Comparison of ENCODE assay signal across 24 cellular contexts in the genomic region with DNA sequence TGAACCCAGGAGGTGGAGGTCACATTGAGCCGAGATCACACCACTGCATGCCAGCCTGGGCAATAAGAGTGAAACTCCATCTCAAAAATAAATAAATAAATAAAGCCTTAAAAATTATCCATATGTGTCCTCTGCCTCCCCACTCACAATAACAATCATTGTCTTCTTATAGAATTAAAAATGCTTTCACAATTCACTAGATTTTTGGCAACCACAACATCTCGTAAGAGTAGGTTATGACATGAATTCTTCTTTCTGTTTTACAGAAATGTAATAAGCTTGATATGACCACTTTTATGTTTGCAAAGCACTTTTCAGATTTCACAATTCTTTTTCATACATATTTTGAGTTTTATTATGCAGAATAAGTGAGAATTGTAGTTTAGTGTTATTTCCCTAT. TPM values are rescaled to one million over a fixed set of nuclear protein-coding genes. Genes with fewer than 3 reads are reported as not detected.
DNase-seq lines count a peak whose midpoint lies in the region; ATAC-seq and TF ChIP-seq lines count a peak whose summit lies in the region.
"Had no signal": no experiment of that assay in that cellular context is flagged by ENCODE, and none has a peak within 500 bp of the region (broad histone marks: within the 10 kb centered on the region; RNA-seq: fewer than 3 reads in every experiment).

No MANE protein-coding gene starts in this region.

- in situ Hi-C loops in GM23248 (cut with MboI): no loop called here

- no peak overlapping the region for H3K14ac ChIP-seq in neuronal stem cell (ENCODE audit: low read length)

- CTCF ChIA-PET in PC-3 (lab: Charles Lee): no interaction called here

- peak overlapping the region; percentile 93 for H3K27ac ChIP-seq in GM23248
- H3K27ac ChIP-seq in PC-3 (ENCODE audit: low read length): peak overlapping the region; percentile 7; the same call in 1 of the 2 replicates
- H3K27ac ChIP-seq in epithelial cell of prostate: peak overlapping the region; percentile 99
- H3K27ac ChIP-seq in neuronal stem cell (replicated peaks; ENCODE audit: low read length): no peak overlapping the region
- no peak overlapping the region for H3K27ac ChIP-seq in suprapubic skin
- H3K27ac ChIP-seq: BLaER1 treated with 17β-estradiol and CSF1 and Interleukin-3, amounts not matched to agents 10 nM and 100 nM had no signal

- peaks cover 80% of the 10 kb centered on the region for H3F3A ChIP-seq in GM23248 (ENCODE audit: insufficient read depth)
- H3F3A ChIP-seq in PC-3 (ENCODE audit: low read length, unreplicated experiment): peaks cover 9% of the 10 kb centered on the region

- TF ChIP-seq CTCF in PC-3 (conservative IDR thresholded peaks at IDR 0.05; ENCODE audit: low read depth, low read length) (no peak), suprapubic skin (IDR thresholded peaks at IDR 0.05) (no peak)

- intact Hi-C loops in PC-3 (cut with micrococcal nuclease): no loop called here
- intact Hi-C loops in left cardiac atrium (cut with DNase I): no loop called here

- ATAC-seq in PC-3: no peak
- ATAC-seq in left cardiac atrium: no peak
- no peak for ATAC-seq in HG03159 (IDR thresholded peaks at IDR 0.05; ENCODE audit: unreplicated experiment)
- ATAC-seq: A549, GM12878, GM23338, HCT116 had no signal

- no peak overlapping the region for H2BK15ac ChIP-seq in neuronal stem cell (ENCODE audit: low read length)

- no peak overlapping the region for H3K4ac ChIP-seq in neuronal stem cell (ENCODE audit: low read length)

- H3K79me1 ChIP-seq in neuronal stem cell (ENCODE audit: low read depth, low read length): no peaks in the 10 kb centered on the region

- H4K91ac ChIP-seq in neuronal stem cell (ENCODE audit: low read depth, low read length, poor library complexity): no peak overlapping the region

- H3K9me2 ChIP-seq in GM23248 (ENCODE audit: insufficient read depth) (no peaks in the 10 kb centered on the region), PC-3 (replicated peaks; ENCODE audit: low read length) (no peaks in the 10 kb centered on the region)

- DNase-seq in GM23248 (no peak), PC-3 (peak; percentile 17), epithelial cell of prostate (ENCODE audit: low read depth, low spot score) (no peak), iris pigment epithelial cell (ENCODE audit: low read depth) (peak; percentile 33), left cardiac atrium (no peak), neuronal stem cell (ENCODE audit: low spot score) (no peak), suprapubic skin (ENCODE audit: low spot score in 2 of 2) (no peak)
- DNase-seq: 8988T; ACHN; AML-193; BE2C; CD4-positive, alpha-beta T cell; CD8-positive, alpha-beta memory T cell; DMS 273 treated with DMSO at 0.1 percent for 48 hours; DMS79; EL; GDM1; H9 had no signal

- H3K36me3 ChIP-seq in GM23248 (ENCODE audit: low read depth) (peaks cover 25% of the 10 kb centered on the region), PC-3 (ENCODE audit: low read depth, low read length) (peaks cover 6% of the 10 kb centered on the region), neuronal stem cell (replicated peaks in 1 of 2; ENCODE audit: control insufficient read depth in 2 of 2, insufficient read depth in 2 of 2, low read length in 2 of 2) (no peaks in the 10 kb centered on the region), suprapubic skin (no peaks in the 10 kb centered on the region)
- H3K36me3 ChIP-seq: BE2C; BLaER1 treated with 17β-estradiol and CSF1 and Interleukin-3, amounts not matched to agents 10 nM and 100 nM had no signal

- H3K23ac ChIP-seq in neuronal stem cell (ENCODE audit: low read depth, low read length, poor library complexity): no peak overlapping the region

- H2AFZ ChIP-seq in GM23248 (no peak overlapping the region), PC-3 (ENCODE audit: low read length) (no peak overlapping the region), neuronal stem cell (ENCODE audit: low read length) (no peak overlapping the region)
- H2AFZ ChIP-seq: GM23338 had no signal

- H3K4me3 ChIP-seq in GM23248 (no peak overlapping the region), PC-3 (ENCODE audit: low read length) (no peak overlapping the region), neuronal stem cell (ENCODE audit: low read length in 2 of 2) (no peak overlapping the region), suprapubic skin (no peak overlapping the region)
- H3K4me3 ChIP-seq: A549; BLaER1 treated with 17β-estradiol and CSF1 and Interleukin-3, amounts not matched to agents 10 nM and 100 nM; GM12878; GM23338 had no signal

- H4K8ac ChIP-seq in neuronal stem cell (ENCODE audit: low read depth, low read length): no peak overlapping the region

- no peak overlapping the region for H3K18ac ChIP-seq in neuronal stem cell (ENCODE audit: low read length)

- BruUV-seq in PC-3 (replicated peaks; lab: Mats Ljungman, UMichigan): no TSS peak

- H3K79me2 ChIP-seq in GM23248 (ENCODE audit: insufficient read depth) (peaks cover 89% of the 10 kb centered on the region), PC-3 (ENCODE audit: low read length) (no peaks in the 10 kb centered on the region)

- TF ChIP-seq POLR2A in suprapubic skin (IDR thresholded peaks at IDR 0.05): no peak

- H3K4me2 ChIP-seq in GM23248 (ENCODE audit: unreplicated experiment) (no peak overlapping the region), PC-3 (ENCODE audit: low read length) (no peak overlapping the region), neuronal stem cell (ENCODE audit: insufficient read depth, low read length, poor library complexity, severe bottlenecking) (no peak overlapping the region)
- H3K4me2 ChIP-seq: A549; BLaER1 treated with 17β-estradiol and CSF1 and Interleukin-3, amounts not matched to agents 10 nM and 100 nM; GM23338 had no signal

- no peak for TF ChIP-seq EP300 in suprapubic skin (IDR thresholded peaks at IDR 0.05)

- H2BK5ac ChIP-seq in neuronal stem cell (ENCODE audit: low read length): no peak overlapping the region

- 97 to 98% methylated on average over 2 of the region's 2 CpGs for WGBS in GM23248 (ENCODE audit: low coverage in 1 of 2, low lambda C conversion rate in 2 of 2, missing lambda C conversion rate in 2 of 2), 2 experiments
- WGBS in neuronal stem cell (ENCODE audit: extremely low coverage in 2 of 2, insufficient read length in 2 of 2, insufficient replicate concordance in 1 of 2), 2 donors: no CpG with 5 or more reads among the region's 2 CpGs
- WGBS in suprapubic skin: 82% methylated on average over 2 of the region's 2 CpGs

- H4K20me1 ChIP-seq in GM23248 (ENCODE audit: insufficient read depth) (no peaks in the 10 kb centered on the region), PC-3 (ENCODE audit: low read length) (no peaks in the 10 kb centered on the region)
- H4K20me1 ChIP-seq: BLaER1 treated with 17β-estradiol and CSF1 and Interleukin-3, amounts not matched to agents 10 nM and 100 nM had no signal

- no peak overlapping the region for H2BK120ac ChIP-seq in neuronal stem cell (ENCODE audit: low read depth, low read length)

- H3K4me1 ChIP-seq in GM23248 (ENCODE audit: insufficient read depth): peaks cover 29% of the 10 kb centered on the region
- peaks cover 22% of the 10 kb centered on the region for H3K4me1 ChIP-seq in PC-3 (ENCODE audit: insufficient read depth, low read length)
- H3K4me1 ChIP-seq in neuronal stem cell (ENCODE audit: control insufficient read depth in 2 of 2, insufficient read depth in 1 of 2, low read depth in 1 of 2, low read length in 2 of 2): no peaks in the 10 kb centered on the region
- no peaks in the 10 kb centered on the region for H3K4me1 ChIP-seq in suprapubic skin

- H2BK12ac ChIP-seq in neuronal stem cell (ENCODE audit: low read length): no peak overlapping the region

- H3K27me3 ChIP-seq in GM23248 (replicated peaks; ENCODE audit: insufficient read depth): no peaks in the 10 kb centered on the region
- no peaks in the 10 kb centered on the region for H3K27me3 ChIP-seq in PC-3 (ENCODE audit: low read length)
- no peaks in the 10 kb centered on the region for H3K27me3 ChIP-seq in neuronal stem cell (ENCODE audit: control insufficient read depth in 3 of 3, insufficient read depth in 3 of 3, low read depth in 1 of 3, low read length in 3 of 3)
- H3K27me3 ChIP-seq in suprapubic skin: no peaks in the 10 kb centered on the region
- H3K27me3 ChIP-seq: BE2C; BLaER1 treated with 17β-estradiol and CSF1 and Interleukin-3, amounts not matched to agents 10 nM and 100 nM had no signal

- H3K9me3 ChIP-seq in GM23248 (ENCODE audit: low read depth): no peaks in the 10 kb centered on the region
- no peaks in the 10 kb centered on the region for H3K9me3 ChIP-seq in PC-3 (ENCODE audit: low read length)
- H3K9me3 ChIP-seq in neuronal stem cell (replicated peaks in 1 of 2; ENCODE audit: control insufficient read depth in 2 of 2, insufficient read depth in 1 of 2, low read depth in 1 of 2, low read length in 2 of 2): peaks cover 0 to 7% of the 10 kb centered on the region in 2 donors
- no peaks in the 10 kb centered on the region for H3K9me3 ChIP-seq in suprapubic skin
- H3K9me3 ChIP-seq: A549, BE2C had no signal

- H3K9ac ChIP-seq in GM23248 (no peak overlapping the region), PC-3 (ENCODE audit: low read length) (no peak overlapping the region), neuronal stem cell (ENCODE audit: low read depth, low read length, poor library complexity) (no peak overlapping the region)
- H3K9ac ChIP-seq: BLaER1 treated with 17β-estradiol and CSF1 and Interleukin-3, amounts not matched to agents 10 nM and 100 nM had no signal

- H2AK5ac ChIP-seq in neuronal stem cell (ENCODE audit: low read depth, low read length): no peak overlapping the region

- POLR2A ChIA-PET in PC-3 (lab: Charles Lee; ENCODE audit: unreplicated experiment): no interaction called here

RNA-seq across cellular contexts. Expression of a gene that starts 54.5 kb away (rescaled TPM):
- total RNA-seq in GM23248 (2014; rRNA removed; shearing (Covaris generic)): 2,043 and 2,414 TPM in 2 replicates
- polyA plus RNA-seq in GM23248 (2016; fragmentation: Nextera tagmentation; extraction: Ambion mirVana): 708 and 741 TPM in 2 replicates
- total RNA-seq in PC-3 (2014; rRNA removed) (2,396 and 2,484 TPM in 2 replicates), left cardiac atrium (100 to 1,000 TPM; 807 to 922 TPM), suprapubic skin (100 to 1,000 TPM; 212 to 708 (median 560) TPM)
- 406 TPM for polyA plus RNA-seq in neuronal stem cell (2013, experiment 1 of 2)
- 401 TPM for polyA plus RNA-seq in neuronal stem cell (2013, experiment 2 of 2)

Comparison
In these comparisons a context has a peak if more than half of its experiments do, and no peak if none do; other contexts are left out.
1. DNase-seq: peak in PC-3 (single experiment) and iris pigment epithelial cell (single experiment); none in GM23248 (single experiment), epithelial cell of prostate (single experiment), left cardiac atrium (single experiment), neuronal stem cell (single experiment) and suprapubic skin (0 of 2).
2. H3K27ac ChIP-seq: peak in GM23248 (single experiment), PC-3 (single experiment) and epithelial cell of prostate (single experiment); none in neuronal stem cell (single experiment) and suprapubic skin (single experiment).